In the genomic region with DNA sequence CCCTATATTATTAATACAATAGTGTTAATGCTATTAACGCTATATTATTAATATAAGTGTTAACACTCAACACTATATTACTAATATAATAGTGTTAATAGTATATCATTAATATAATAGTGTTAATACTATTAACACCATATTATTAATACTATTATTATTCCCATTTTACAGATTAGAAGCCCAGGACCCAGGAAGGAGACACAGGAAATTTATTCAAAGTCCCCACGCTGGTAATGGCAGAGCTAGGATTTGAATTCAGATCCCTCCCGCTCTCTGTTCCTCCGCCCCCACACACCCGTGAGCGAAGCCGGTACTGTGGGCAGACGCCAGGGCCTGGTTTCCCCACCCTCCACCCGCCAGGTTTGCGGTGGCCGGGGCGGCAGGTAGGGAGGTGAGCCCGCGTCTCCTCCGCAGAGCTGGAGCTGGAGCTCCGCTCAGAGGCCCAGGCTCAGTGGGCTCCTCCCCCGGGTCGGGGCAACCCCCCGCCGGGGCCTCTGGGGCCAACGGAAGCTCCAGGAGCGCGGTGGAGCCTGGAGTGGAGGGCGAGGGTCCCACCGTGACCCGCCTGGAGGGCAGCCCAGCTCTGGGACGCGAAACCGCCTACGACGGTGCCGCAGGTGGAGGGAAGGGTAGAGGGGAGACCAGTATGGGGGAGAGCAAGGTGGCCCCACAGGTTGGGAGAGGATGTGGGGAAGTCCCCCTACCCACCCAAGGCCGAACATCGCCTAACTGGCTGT, we compare ENCODE assay signal across 23 cellular contexts. TPM values are rescaled to one million over a fixed set of nuclear protein-coding genes. Genes with fewer than 3 reads are reported as not detected.
A peak's percentile ranks its signal among the peaks of the same experiment; 100 is the strongest.
DNase-seq lines count a peak whose midpoint lies in the region; ATAC-seq, FAIRE-seq and TF ChIP-seq lines count a peak whose summit lies in the region.
"Had no signal": no experiment of that assay in that cellular context is flagged by ENCODE, and none has a peak within 500 bp of the region (broad histone marks: within the 10 kb centered on the region; RNA-seq: fewer than 3 reads in every experiment).

Gene TMEM225B, plus strand, starts transcription at position 506 of the 740 bp plus-strand sequence. CDS start 6,122 bp downstream, outside the sequence.

- no peaks in the 10 kb centered on the region for H3K36me3 ChIP-seq in DND-41 (ENCODE audit: insufficient read depth, low read length)
- no peaks in the 10 kb centered on the region for H3K36me3 ChIP-seq in HepG2 (replicated peaks in 1 of 2; ENCODE audit: control insufficient read depth in 1 of 2, insufficient read depth in 2 of 2, low read length in 2 of 2)
- H3K36me3 ChIP-seq: cardiac muscle cell, sigmoid colon had no signal

- POLR2A ChIA-PET in activated CD4-positive, alpha-beta T cell treated with anti-CD3 and anti-CD28 coated beads for 36 hours (lab: Charles Lee), result interaction anchor here (0.6 kb wide), 1 partner anchor 579 kb away, joined by 3 read pairs; the partner anchor contains the start of gene GPC2
- POLR2A ChIA-PET in activated CD4-positive, alpha-beta memory T cell treated with anti-CD3 and anti-CD28 coated beads, Interleukin-2, amount 10 ng/mL, durations not matched to agents 7 days and 5 days (lab: Charles Lee), result interaction anchor here (0.6 to 1.7 kb wide), 2 partner anchors 19 to 39 kb away, joined by 4 to 7 read pairs; partner anchors contain the start of genes ZNF655 and ZSCAN25
- POLR2A ChIA-PET in HepG2 (lab: Yijun Ruan, JAX), result no interaction called here

- H2AFZ ChIP-seq in DND-41 (ENCODE audit: low read depth, low read length), result no peak within 1 kb of the TSS
- H2AFZ ChIP-seq in HepG2 (ENCODE audit: low read length), result no peak within 1 kb of the TSS
- H2AFZ ChIP-seq: parathyroid adenoma had no signal

- H3K27me3 Mint-ChIP-seq in activated CD4-positive, alpha-beta T cell treated with anti-CD3 and anti-CD28 coated beads for 36 hours, result no peaks in the 10 kb centered on the region
- H3K27me3 Mint-ChIP-seq in activated CD4-positive, alpha-beta memory T cell treated with anti-CD3 and anti-CD28 coated beads, Interleukin-2, amount 10 ng/mL, durations not matched to agents 7 days and 5 days, result no peaks in the 10 kb centered on the region
- H3K27me3 Mint-ChIP-seq: natural killer cell treated with Interleukin-12 subunit alpha and Interleukin-12 subunit beta and Interleukin-15 and Interleukin-18, amount 100 ng/mL, for 72 hours had no signal

- H3K27ac ChIP-seq in DND-41 (ENCODE audit: low read length) (no peak within 1 kb of the TSS), HepG2 (ENCODE audit: extremely low read length, insufficient read depth, low read length) (no peak within 1 kb of the TSS)
- H3K27ac ChIP-seq: cardiac muscle cell, epithelial cell of prostate, parathyroid adenoma, sigmoid colon had no signal

- H3K9me3 ChIP-seq in DND-41 (ENCODE audit: insufficient read depth, low read length, severe bottlenecking), result no peaks in the 10 kb centered on the region
- no peaks in the 10 kb centered on the region for H3K9me3 ChIP-seq in HepG2 (ENCODE audit: low read length)
- H3K9me3 ChIP-seq: sigmoid colon had no signal

- 92% methylated on average over 24 of the region's 34 CpGs for WGBS in HepG2 (ENCODE audit: low lambda C conversion rate)

- H3K27me3 ChIP-seq in DND-41 (ENCODE audit: insufficient read depth, low read length, poor library complexity) (no peaks in the 10 kb centered on the region), HepG2 (ENCODE audit: control insufficient read depth in 1 of 2, insufficient read depth in 2 of 2, low read length in 2 of 2) (no peaks in the 10 kb centered on the region)
- H3K27me3 ChIP-seq: cardiac muscle cell, sigmoid colon had no signal

- TF ChIP-seq EP300 in HepG2 (IDR thresholded peaks at IDR 0.05; ENCODE audit: low read depth in 2 of 2, low read length in 2 of 2), result no peak
- no peak for TF ChIP-seq EP300 in HepG2 (CRISPR knock-in tag; IDR thresholded peaks at IDR 0.05; ENCODE audit: borderline replicate concordance)

- no TSS peak for BruUV-seq in HepG2 (replicated peaks; lab: Mats Ljungman, UMichigan)

- H3K4me1 Mint-ChIP-seq in activated CD4-positive, alpha-beta T cell treated with anti-CD3 and anti-CD28 coated beads for 36 hours, result no peaks in the 10 kb centered on the region
- H3K4me1 Mint-ChIP-seq in activated CD4-positive, alpha-beta memory T cell treated with anti-CD3 and anti-CD28 coated beads, Interleukin-2, amount 10 ng/mL, durations not matched to agents 7 days and 5 days, result no peaks in the 10 kb centered on the region

- TF ChIP-seq POLR2A in HepG2 (IDR thresholded peaks at IDR 0.05; ENCODE audit: insufficient read depth in 1 of 2, low read depth in 2 of 2, low read length in 2 of 2), result no peak

- H3K4me3 Mint-ChIP-seq in activated CD4-positive, alpha-beta T cell treated with anti-CD3 and anti-CD28 coated beads for 36 hours, result no peak within 1 kb of the TSS
- H3K4me3 Mint-ChIP-seq in activated CD4-positive, alpha-beta memory T cell treated with anti-CD3 and anti-CD28 coated beads, Interleukin-2, amount 10 ng/mL, durations not matched to agents 7 days and 5 days, result no peak within 1 kb of the TSS
- H3K4me3 Mint-ChIP-seq: natural killer cell treated with Interleukin-12 subunit alpha and Interleukin-12 subunit beta and Interleukin-15 and Interleukin-18, amount 100 ng/mL, for 72 hours had no signal

- H3K9ac ChIP-seq in DND-41 (ENCODE audit: low read depth, low read length) (no peak within 1 kb of the TSS), HepG2 (ENCODE audit: insufficient read depth, low read depth, low read length) (no peak within 1 kb of the TSS)
- H3K9ac ChIP-seq: parathyroid adenoma had no signal

- CTCF ChIA-PET in activated CD4-positive, alpha-beta T cell treated with anti-CD3 and anti-CD28 coated beads for 36 hours (lab: Charles Lee), result interaction anchor here (0.5 to 1.0 kb wide), 2 partner anchors 17 to 40 kb away, joined by 3 read pairs; no protein-coding TSS in a partner anchor
- CTCF ChIA-PET in activated CD4-positive, alpha-beta memory T cell treated with anti-CD3 and anti-CD28 coated beads, Interleukin-2, amount 10 ng/mL, durations not matched to agents 7 days and 5 days (lab: Charles Lee), result no interaction called here
- CTCF ChIA-PET in HepG2 (lab: Yijun Ruan, JAX; ENCODE audit: low intra/inter-chr PET ratio, low total read pairs), result no interaction called here

- no peaks in the 10 kb centered on the region for H3K9me3 Mint-ChIP-seq in activated CD4-positive, alpha-beta T cell treated with anti-CD3 and anti-CD28 coated beads for 36 hours (ENCODE audit: low read depth)
- no peaks in the 10 kb centered on the region for H3K9me3 Mint-ChIP-seq in activated CD4-positive, alpha-beta memory T cell treated with anti-CD3 and anti-CD28 coated beads, Interleukin-2, amount 10 ng/mL, durations not matched to agents 7 days and 5 days
- H3K9me3 Mint-ChIP-seq: natural killer cell treated with Interleukin-12 subunit alpha and Interleukin-12 subunit beta and Interleukin-15 and Interleukin-18, amount 100 ng/mL, for 72 hours had no signal

- peak; percentile 10 for ATAC-seq in activated CD4-positive, alpha-beta T cell treated with anti-CD3 and anti-CD28 coated beads for 36 hours
- ATAC-seq in DND-41 (ENCODE audit: insufficient read depth, low read depth), result peak; percentile 41
- ATAC-seq in HepG2, result no peak; the same call in 2 of the 3 replicates
- ATAC-seq in HG02970 (IDR thresholded peaks at IDR 0.05; ENCODE audit: low FRiP score, unreplicated experiment), result no peak

- no peaks in the 10 kb centered on the region for H4K20me1 ChIP-seq in DND-41 (ENCODE audit: insufficient read depth, low read length)
- no peaks in the 10 kb centered on the region for H4K20me1 ChIP-seq in HepG2 (ENCODE audit: insufficient read depth, low read length)

- no peaks in the 10 kb centered on the region for H3K79me2 ChIP-seq in DND-41 (ENCODE audit: insufficient read depth, low read length)
- no peaks in the 10 kb centered on the region for H3K79me2 ChIP-seq in HepG2 (ENCODE audit: insufficient read depth, low read length)
- H3K79me2 ChIP-seq: parathyroid adenoma had no signal

- FAIRE-seq in HepG2 (lab: Jason Lieb, UNC), result no peak

- intact Hi-C loops in activated CD4-positive, alpha-beta T cell treated with anti-CD3 and anti-CD28 coated beads for 36 hours (cut with DNase I, micrococcal nuclease), result no loop called here
- intact Hi-C loops in HepG2 (cut with micrococcal nuclease; ENCODE audit: unreplicated experiment), result no loop called here

- H3K4me1 ChIP-seq in DND-41 (ENCODE audit: insufficient read depth, low read length), result no peaks in the 10 kb centered on the region
- H3K4me1 ChIP-seq in HepG2 (ENCODE audit: insufficient read depth, low read length), result peaks cover 9% of the 10 kb centered on the region
- H3K4me1 ChIP-seq: parathyroid adenoma, sigmoid colon had no signal

- H3K36me3 Mint-ChIP-seq in activated CD4-positive, alpha-beta T cell treated with anti-CD3 and anti-CD28 coated beads for 36 hours (ENCODE audit: low read depth), result no peaks in the 10 kb centered on the region
- H3K36me3 Mint-ChIP-seq in activated CD4-positive, alpha-beta memory T cell treated with anti-CD3 and anti-CD28 coated beads, Interleukin-2, amount 10 ng/mL, durations not matched to agents 7 days and 5 days (ENCODE audit: low read depth), result no peaks in the 10 kb centered on the region
- H3K36me3 Mint-ChIP-seq: natural killer cell treated with Interleukin-12 subunit alpha and Interleukin-12 subunit beta and Interleukin-15 and Interleukin-18, amount 100 ng/mL, for 72 hours had no signal

- no peak within 1 kb of the TSS for H3K4me2 ChIP-seq in DND-41 (ENCODE audit: insufficient read depth, low read length)
- H3K4me2 ChIP-seq in HepG2 (ENCODE audit: low read depth, low read length), result no peak within 1 kb of the TSS

- in situ Hi-C loops in HepG2 (cut with HindIII; ENCODE audit: extremely low pct_ligation_motif_present, low pct_unique_long_range_greater_than_20kb), result no loop called here

- peak; percentile 67 for DNase-seq in activated CD4-positive, alpha-beta T cell treated with anti-CD3 and anti-CD28 coated beads for 36 hours
- DNase-seq in activated CD4-positive, alpha-beta T cell treated with anti-CD3 and anti-CD28 coated beads, Interleukin-2, amount 50 U/mL, for 1 hour, result no peak
- DNase-seq in DND-41, result no peak
- DNase-seq in activated CD4-positive, alpha-beta memory T cell treated with anti-CD3 and anti-CD28 coated beads, Interleukin-2, amount 10 ng/mL, durations not matched to agents 7 days and 5 days, result peak; percentile 44
- no peak for DNase-seq in HepG2 (ENCODE audit: low spot score)
- no peak for DNase-seq in NCI-H1694 treated with DMSO at 0.1 percent for 48 hours (lab: John Stamatoyannopoulos, UW)
- DNase-seq in COLO829 (ENCODE audit: low spot score), result no peak
- DNase-seq: amygdala, dermis blood vessel endothelial cell, foreskin melanocyte, hypothalamus, NCI-H146, NCI-H345, RPMI8226, sigmoid colon, SW 1271, trophoblast cell had no signal

- TF ChIP-seq RAD21 in HepG2 (CRISPR knock-in tag; IDR thresholded peaks at IDR 0.05), result no peak

- TF ChIP-seq CTCF in DND-41 (IDR thresholded peaks at IDR 0.05; ENCODE audit: borderline replicate concordance, extremely low read depth, low read length, poor library complexity, severe bottlenecking) (no peak), HepG2 (CRISPR knock-in tag; IDR thresholded peaks at IDR 0.05) (no peak)

- no peak within 1 kb of the TSS for H3K27ac Mint-ChIP-seq in activated CD4-positive, alpha-beta T cell treated with anti-CD3 and anti-CD28 coated beads for 36 hours
- no peak within 1 kb of the TSS for H3K27ac Mint-ChIP-seq in activated CD4-positive, alpha-beta memory T cell treated with anti-CD3 and anti-CD28 coated beads, Interleukin-2, amount 10 ng/mL, durations not matched to agents 7 days and 5 days
- H3K27ac Mint-ChIP-seq: natural killer cell treated with Interleukin-12 subunit alpha and Interleukin-12 subunit beta and Interleukin-15 and Interleukin-18, amount 100 ng/mL, for 72 hours had no signal

- H3K4me3 ChIP-seq in DND-41 (ENCODE audit: low read depth in 1 of 2, low read length in 2 of 2) (no peak within 1 kb of the TSS), HepG2 (replicated peaks in 1 of 3; ENCODE audit: insufficient read depth in 1 of 3, low read depth in 2 of 3, low read length in 3 of 3) (no peak within 1 kb of the TSS)
- H3K4me3 ChIP-seq: cardiac muscle cell, sigmoid colon had no signal

RNA-seq across cellular contexts. Expression of gene TMEM225B, which starts in this region (rescaled TPM):
- total RNA-seq in activated CD4-positive, alpha-beta T cell treated with anti-CD3 and anti-CD28 coated beads for 36 hours, result under 1 TPM; 0.57 to 0.58 TPM
- total RNA-seq in activated CD4-positive, alpha-beta memory T cell treated with anti-CD3 and anti-CD28 coated beads, Interleukin-2, amount 10 ng/mL, durations not matched to agents 7 days and 5 days, result 1 to 10 TPM; 1.3 to 1.9 TPM
- total RNA-seq in HepG2 (2016; rRNA removed; fragmentation: Illumina TruSeq; extraction: Trizol), result 0.60 and 0.95 TPM in 2 replicates
- total RNA-seq in HepG2 (2016; cell fraction: cytosol; rRNA removed; fragmentation: Illumina TruSeq; extraction: Trizol; ENCODE audit: low read depth), result 2.2 and 2.6 TPM in 2 replicates
- total RNA-seq in HepG2 (2016; cell fraction: insoluble cytoplasmic fraction; rRNA removed; fragmentation: Illumina TruSeq; extraction: Trizol), result 0.42 and 0.65 TPM in 2 replicates
- total RNA-seq in HepG2 (2016; cell fraction: membrane; rRNA removed; fragmentation: Illumina TruSeq; extraction: Trizol), result 1.3 and 1.4 TPM in 2 replicates
- total RNA-seq in HepG2 (2016; cell fraction: nucleus; rRNA removed; fragmentation: Illumina TruSeq; extraction: Trizol), result 1.3 and 1.4 TPM in 2 replicates
- polyA plus RNA-seq in HepG2 (2011; rRNA removed), result 0.78 and 1.6 TPM in 2 replicates
- 0.83 and 1.5 TPM in 2 replicates for polyA plus RNA-seq in HepG2 (2011; cell fraction: cytosol; rRNA removed)
- polyA plus RNA-seq in HepG2 (2011; cell fraction: nucleus; rRNA removed), result 3.0 and 3.2 TPM in 2 replicates
- 1.9 and 2.5 TPM in 2 replicates for polyA plus RNA-seq in HepG2 (2012)
- 1.4 and 2.2 TPM in 2 replicates for polyA plus RNA-seq in HepG2 (2016; cell fraction: cytosol; fragmentation: Illumina TruSeq; extraction: Trizol; ENCODE audit: low read depth)
- polyA plus RNA-seq in HepG2 (2016; cell fraction: insoluble cytoplasmic fraction; fragmentation: Illumina TruSeq; extraction: Trizol; ENCODE audit: low read depth), result 0.38 and 0.45 TPM in 2 replicates
- polyA plus RNA-seq in HepG2 (2016; cell fraction: membrane; fragmentation: Illumina TruSeq; extraction: Trizol; ENCODE audit: low read depth), result 1.4 and 1.9 TPM in 2 replicates
- 1.1 and 2.7 TPM in 2 replicates for polyA plus RNA-seq in HepG2 (2016; cell fraction: nucleus; fragmentation: Illumina TruSeq; extraction: Trizol; ENCODE audit: insufficient read depth, low read depth)
- 0.12 and 0.19 TPM in 2 replicates for polyA minus RNA-seq in HepG2 (2011; rRNA and poly(A)+ RNA removed; ENCODE audit: low replicate concordance)
- 1.1 TPM in 1 of 2 replicates, not detected in the other for polyA minus RNA-seq in HepG2 (2011; cell fraction: cytosol; rRNA and poly(A)+ RNA removed)
- 0.90 and 1.2 TPM in 2 replicates for polyA minus RNA-seq in HepG2 (2011; cell fraction: nucleus; rRNA and poly(A)+ RNA removed)
- total RNA-seq: kidney epithelial cell had no signal

Comparison
In these comparisons a context has a peak if more than half of its experiments do, and no peak if none do; other contexts are left out.
1. Peak in DNase-seq and ATAC-seq in activated CD4-positive, alpha-beta T cell treated with anti-CD3 and anti-CD28 coated beads for 36 hours; RNA of the gene not detected or under 1 TPM.